1 cellular context compared by ENCODE assay signal in the genomic region with DNA sequence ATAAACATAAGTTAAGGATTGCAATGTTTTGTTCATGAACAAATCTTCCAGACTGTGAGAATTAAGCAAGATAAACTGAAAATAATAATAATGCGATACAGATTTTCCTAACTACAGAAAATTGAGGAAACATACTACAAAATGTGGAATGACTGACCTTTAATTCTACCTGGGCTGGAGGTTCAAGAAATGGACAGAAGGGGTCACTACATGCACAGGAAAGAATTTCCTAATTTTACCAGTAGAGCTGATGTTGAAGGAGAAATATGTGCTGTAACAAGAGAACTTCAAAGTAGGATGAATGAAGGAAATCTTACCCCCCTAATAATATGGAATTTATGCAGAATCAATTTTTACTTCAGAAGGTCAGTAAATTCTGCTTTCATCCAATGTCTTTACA.
TF ChIP-seq lines count a peak whose summit lies in the region.

No MANE protein-coding gene starts in this region.

TF ChIP-seq in H1, 55 proteins besides CTCF, POLR2A, EP300 and RAD21 (continued from another document):
- TF ChIP-seq, protein P1, sequence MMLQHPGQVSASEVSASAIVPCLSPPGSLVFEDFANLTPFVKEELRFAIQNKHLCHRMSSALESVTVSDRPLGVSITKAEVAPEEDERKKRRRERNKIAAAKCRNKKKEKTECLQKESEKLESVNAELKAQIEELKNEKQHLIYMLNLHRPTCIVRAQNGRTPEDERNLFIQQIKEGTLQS (IDR thresholded peaks at IDR 0.05; ENCODE audit: insufficient read depth, low read depth, low read length), result no peak
- TF ChIP-seq YY1 (IDR thresholded peaks at IDR 0.05; ENCODE audit: low read depth, low read length), result no peak
- TF ChIP-seq GTF2F1 (IDR thresholded peaks at IDR 0.05; ENCODE audit: borderline replicate concordance, low read depth, low read length), result no peak
- no peak for TF ChIP-seq PHF8 (conservative IDR thresholded peaks at IDR 0.05; ENCODE audit: low read depth, low read length)
- TF ChIP-seq JUN (IDR thresholded peaks at IDR 0.05; ENCODE audit: low read depth, low read length), result no peak
- TF ChIP-seq CBX5 (IDR thresholded peaks at IDR 0.05; ENCODE audit: low read depth, low read length), result no peak
- no peak for TF ChIP-seq HDAC2 (IDR thresholded peaks at IDR 0.05; ENCODE audit: borderline replicate concordance in 1 of 2, low read depth in 2 of 2, low read length in 2 of 2)
